Comparison of ENCODE assay signal across 8 cellular contexts in the genomic region with DNA sequence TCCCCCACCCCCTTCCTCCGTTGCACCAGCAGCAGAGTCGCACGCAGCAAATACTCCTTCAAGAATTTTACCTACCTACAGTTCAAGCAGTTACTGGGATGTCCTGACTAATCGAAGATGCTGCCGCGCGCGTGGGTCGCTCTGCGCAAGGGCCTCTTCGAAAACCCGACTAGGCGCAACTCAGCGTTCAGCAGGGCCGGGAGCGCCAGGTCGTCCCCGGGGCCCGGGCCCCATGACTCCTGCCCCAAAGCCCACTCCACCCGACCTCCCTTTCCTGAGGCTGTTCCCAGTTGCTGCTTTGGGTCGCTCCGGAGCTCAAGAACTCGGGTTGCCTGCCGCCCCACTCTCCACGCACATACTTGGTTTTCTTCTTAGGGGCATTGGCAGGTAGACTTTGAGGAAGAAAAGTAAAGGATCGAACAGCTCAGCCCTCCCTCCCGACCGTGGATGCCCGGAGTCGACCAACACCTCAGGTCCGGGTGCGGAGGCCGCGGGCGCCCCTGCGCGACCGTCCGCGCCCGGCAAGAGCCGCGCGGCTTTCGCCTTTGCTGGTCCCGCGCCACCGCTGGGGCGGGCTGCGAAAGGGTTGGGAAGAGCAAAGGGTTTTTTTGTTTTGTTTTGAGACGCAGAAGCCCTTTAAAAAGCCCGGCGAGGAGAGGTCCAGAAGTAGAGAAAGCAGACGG. TPM values are rescaled to one million over a fixed set of nuclear protein-coding genes. Genes with fewer than 3 reads are reported as not detected.
DNase-seq lines count a peak whose midpoint lies in the region; ATAC-seq and TF ChIP-seq lines count a peak whose summit lies in the region.

No MANE protein-coding gene starts in this region.

- peaks cover 47% of the 10 kb centered on the region for H3K4me1 Mint-ChIP-seq in stimulated activated naive CD8-positive, alpha-beta T cell treated with anti-CD3 and anti-CD28 coated beads, Interleukin-15, amount 100 ng/mL, for 72 hours

- no peak for TF ChIP-seq CTCF in A673 (conservative IDR thresholded peaks at IDR 0.05; ENCODE audit: low read depth, low read length)
- no peak for TF ChIP-seq CTCF in adrenal gland (IDR thresholded peaks at IDR 0.05)
- no peak for TF ChIP-seq CTCF in kidney epithelial cell (IDR thresholded peaks at IDR 0.05; ENCODE audit: insufficient read depth, low read length, poor library complexity, severe bottlenecking)

- H3K27me3 Mint-ChIP-seq in stimulated activated naive CD8-positive, alpha-beta T cell treated with anti-CD3 and anti-CD28 coated beads, Interleukin-15, amount 100 ng/mL, for 72 hours: peaks cover 83% of the 10 kb centered on the region

- no peak overlapping the region for H3K27ac ChIP-seq in A673 (ENCODE audit: low read depth, low read length, poor library complexity, severe bottlenecking)
- peak overlapping the region in 4 of 5 donors; percentile 2 to 90 (median 84) for H3K27ac ChIP-seq in adrenal gland

- no TSS peak for BruUV-seq in A673 (replicated peaks; lab: Mats Ljungman, UMichigan)

- H3K27ac Mint-ChIP-seq in stimulated activated naive CD8-positive, alpha-beta T cell treated with anti-CD3 and anti-CD28 coated beads, Interleukin-15, amount 100 ng/mL, for 72 hours: no peak overlapping the region

- peaks cover 100% of the 10 kb centered on the region for H3K27me3 ChIP-seq in A673 (replicated peaks; ENCODE audit: insufficient read depth, low read depth, low read length, poor library complexity)
- peaks cover 48% of the 10 kb centered on the region for H3K27me3 ChIP-seq in H7 (ENCODE audit: control insufficient read depth, insufficient read depth, low read length)
- peaks cover 4% of the 10 kb centered on the region for H3K27me3 ChIP-seq in adrenal gland
- H3K27me3 ChIP-seq in kidney epithelial cell (ENCODE audit: control insufficient read depth, insufficient read depth, low read length): peaks cover 9% of the 10 kb centered on the region

- DNase-seq in A673 (ENCODE audit: low spot score) (no peak), H7 (peak; percentile 70), adrenal gland (peak in 5 of 7 donors; percentile 19 to 46 (median 31)), kidney epithelial cell (ENCODE audit: low read depth) (no peak), DMS153 (lab: John Stamatoyannopoulos, UW) (no peak), NCI-H1092 (lab: John Stamatoyannopoulos, UW) (no peak)
- peak in 1 of 2 donors; percentile 19 for DNase-seq in stimulated activated naive CD8-positive, alpha-beta T cell treated with anti-CD3 and anti-CD28 coated beads, Interleukin-15, amount 100 ng/mL, for 72 hours

- TF ChIP-seq POLR2A in adrenal gland (IDR thresholded peaks at IDR 0.05): no peak

- peak; percentile 8 for ATAC-seq in stimulated activated naive CD8-positive, alpha-beta T cell treated with anti-CD3 and anti-CD28 coated beads, Interleukin-15, amount 100 ng/mL, for 72 hours
- no peak for ATAC-seq in GM21786 (IDR thresholded peaks at IDR 0.05; ENCODE audit: unreplicated experiment)

- 2 to 10% (median 2%) methylated on average over 21 to 54 of the region's 54 CpGs for WGBS in adrenal gland, 4 donors

- POLR2A ChIA-PET in A673 (lab: Charles Lee; ENCODE audit: low non-redundant PET): no interaction called here

- CTCF ChIA-PET in A673 (lab: Charles Lee): no interaction called here

- H3K9me3 ChIP-seq in A673 (ENCODE audit: low read depth, low read length, poor library complexity, severe bottlenecking) (no peaks in the 10 kb centered on the region), adrenal gland (replicated peaks in 1 of 3) (no peaks in the 10 kb centered on the region)

- intact Hi-C loops in A673 (cut with micrococcal nuclease; ENCODE audit: unreplicated experiment): loop anchor here (5.0 kb wide), 1 partner anchor 223 kb away; no protein-coding TSS in a partner anchor
- intact Hi-C loops in adrenal gland (cut with DNase I): loop anchor here in 1 of 2 donors (10.0 kb wide), 1 partner anchor 220 kb away; no protein-coding TSS in a partner anchor

- H3K4me3 Mint-ChIP-seq in stimulated activated naive CD8-positive, alpha-beta T cell treated with anti-CD3 and anti-CD28 coated beads, Interleukin-15, amount 100 ng/mL, for 72 hours: peak overlapping the region; percentile 76 to 87

- H3K4me1 ChIP-seq in A673 (ENCODE audit: insufficient read depth, low read length, poor library complexity, severe bottlenecking): peaks cover 9% of the 10 kb centered on the region
- H3K4me1 ChIP-seq in adrenal gland (replicated peaks in 1 of 2): peaks cover 26 to 30% of the 10 kb centered on the region in 2 donors

- H3K4me3 ChIP-seq in A673 (ENCODE audit: low read depth, low read length, poor library complexity, severe bottlenecking) (peak overlapping the region; percentile 44), H7 (ENCODE audit: insufficient read depth, low read depth, low read length) (peak overlapping the region; percentile 72), adrenal gland (peak overlapping the region in 2 of 4 donors; percentile 69 to 76), kidney epithelial cell (ENCODE audit: low read depth, low read length) (peak overlapping the region; percentile 54)

- no peaks in the 10 kb centered on the region for H3K9me3 Mint-ChIP-seq in stimulated activated naive CD8-positive, alpha-beta T cell treated with anti-CD3 and anti-CD28 coated beads, Interleukin-15, amount 100 ng/mL, for 72 hours

- H3K36me3 ChIP-seq in A673 (ENCODE audit: insufficient read depth, low read length, poor library complexity, severe bottlenecking) (no peaks in the 10 kb centered on the region), H7 (replicated peaks; ENCODE audit: control insufficient read depth, insufficient read depth, low read length) (no peaks in the 10 kb centered on the region; the same call in 1 of the 2 replicates), adrenal gland (replicated peaks in 1 of 2) (peaks cover 0 to 12% of the 10 kb centered on the region in 2 donors), kidney epithelial cell (ENCODE audit: control insufficient read depth, insufficient read depth, low read length) (peaks cover 2% of the 10 kb centered on the region)

RNA-seq across cellular contexts. Expression of a gene that starts 1.9 kb away (rescaled TPM):
- total RNA-seq in A673 (2021): not detected in 2 replicates
- 20.4 and 22.9 TPM in 2 replicates for total RNA-seq in H7 (2014; rRNA removed; shearing (Covaris generic))
- 10 to 100 TPM in 6 of 8 donors, 1 to 10 TPM in 2; 2.2 to 37.0 (median 19.4) TPM for total RNA-seq in adrenal gland
- polyA plus RNA-seq in adrenal gland: 10 to 100 TPM in 2 of 3 donors, 1 to 10 TPM in 1; 4.6 to 25.6 (median 24.6) TPM
- total RNA-seq in kidney epithelial cell: 2.7 and 3.1 TPM in 2 replicates

Comparison
In these comparisons a context has a peak if more than half of its experiments do, and no peak if none do; other contexts are left out.
1. DNase-seq: peak in H7 (single experiment) and adrenal gland (5 of 7); none in A673 (single experiment), kidney epithelial cell (single experiment), DMS153 (single experiment) and NCI-H1092 (single experiment).